In the genomic region with DNA sequence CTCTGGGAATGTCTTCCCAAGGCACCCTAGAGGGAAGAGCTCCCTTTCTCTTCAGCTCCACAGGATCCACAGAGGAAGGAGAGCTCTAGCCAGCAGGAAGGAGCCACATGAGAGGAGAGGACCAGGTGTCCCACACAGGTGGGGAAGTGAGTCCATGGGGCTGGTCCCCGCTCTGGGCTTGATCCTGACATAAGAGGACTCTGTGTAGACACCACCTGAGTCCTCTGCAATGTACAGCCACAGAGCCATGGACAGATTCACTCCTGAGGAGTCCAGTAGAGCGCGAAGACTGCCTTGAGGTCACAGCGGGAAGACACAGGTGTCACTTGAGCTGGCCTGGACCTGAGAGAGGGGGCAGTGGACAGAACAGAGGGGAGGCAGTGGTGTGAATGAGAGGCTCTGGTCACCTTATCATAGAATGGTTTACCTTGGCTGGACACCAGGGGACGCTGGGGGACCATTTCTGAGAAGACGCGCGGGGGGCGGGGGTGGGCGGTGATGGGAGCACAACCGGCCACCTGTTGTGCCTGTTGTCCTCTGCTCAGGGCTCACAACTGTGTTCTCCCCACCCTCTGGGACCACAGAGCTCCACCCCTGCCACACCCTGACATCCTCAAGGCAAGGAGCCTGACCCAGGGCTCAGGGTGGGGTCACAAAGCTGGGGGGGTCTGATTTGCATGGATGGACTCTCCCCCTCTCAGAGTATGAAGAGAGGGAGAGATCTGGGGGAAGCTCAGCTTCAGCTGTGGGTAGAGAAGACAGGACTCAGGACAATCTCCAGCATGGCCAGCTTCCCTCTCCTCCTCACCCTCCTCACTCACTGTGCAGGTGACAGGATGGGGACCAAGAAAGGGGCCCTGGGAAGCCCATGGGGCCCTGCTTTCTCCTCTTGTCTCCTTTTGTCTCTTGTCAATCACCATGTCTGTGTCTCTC, we compare ENCODE assay signal across 10 cellular contexts.
DNase-seq lines count a peak whose midpoint lies in the region; ATAC-seq and TF ChIP-seq lines count a peak whose summit lies in the region.
"Had no signal": no experiment of that assay in that cellular context is flagged by ENCODE, and none has a peak within 500 bp of the region (broad histone marks: within the 10 kb centered on the region; RNA-seq: fewer than 3 reads in every experiment).

No MANE protein-coding gene starts in this region.

- no peak overlapping the region for H3K27ac ChIP-seq in upper lobe of right lung
- H3K27ac ChIP-seq: VCaP had no signal

- intact Hi-C loops in Right ventricle myocardium inferior (cut with DNase I) (no loop called here), cardiac septum (cut with DNase I) (no loop called here), upper lobe of right lung (cut with DNase I) (no loop called here)

- TF ChIP-seq CTCF in upper lobe of right lung (IDR thresholded peaks at IDR 0.05), result no peak

- ATAC-seq in Right ventricle myocardium inferior (peak; percentile 26), upper lobe of right lung (peak; percentile 38), GM18867 (IDR thresholded peaks at IDR 0.05; ENCODE audit: unreplicated experiment) (no peak), GM19467 (IDR thresholded peaks at IDR 0.05; ENCODE audit: unreplicated experiment) (no peak)

- no peak overlapping the region for H3K4me3 ChIP-seq in upper lobe of right lung

- peaks cover 11% of the 10 kb centered on the region for H3K27me3 ChIP-seq in upper lobe of right lung

- no peaks in the 10 kb centered on the region for H3K36me3 ChIP-seq in upper lobe of right lung

- DNase-seq in Right ventricle myocardium inferior (ENCODE audit: missing footprints), result no peak
- DNase-seq in cardiac septum (ENCODE audit: low spot score), result no peak
- DNase-seq in NCI-H69 (lab: John Stamatoyannopoulos, UW), result peak; percentile 83
- DNase-seq in germinal center (ENCODE audit: low spot score), result peak; percentile 78
- DNase-seq in upper lobe of right lung, result no peak
- DNase-seq in T-helper 1 cell, result no peak
- DNase-seq: activated naive CD8-positive, alpha-beta T cell treated with anti-CD3 and anti-CD28 coated beads, Interleukin-2, amount 10 ng/mL, durations not matched to agents 7 days and 5 days had no signal

- H3K9me3 ChIP-seq in upper lobe of right lung, result no peaks in the 10 kb centered on the region

- no peaks in the 10 kb centered on the region for H3K4me1 ChIP-seq in upper lobe of right lung

Comparison
In these comparisons a context has a peak if more than half of its experiments do, and no peak if none do; other contexts are left out.
1. ATAC-seq: peak in Right ventricle myocardium inferior (single experiment) and upper lobe of right lung (single experiment); none in GM18867 (single experiment) and GM19467 (single experiment).
2. DNase-seq: peak in NCI-H69 (single experiment) and germinal center (single experiment); none in Right ventricle myocardium inferior (single experiment), cardiac septum (single experiment), upper lobe of right lung (single experiment) and T-helper 1 cell (0 of 5).